ENCODE assay signal across 10 cellular contexts in the genomic region with DNA sequence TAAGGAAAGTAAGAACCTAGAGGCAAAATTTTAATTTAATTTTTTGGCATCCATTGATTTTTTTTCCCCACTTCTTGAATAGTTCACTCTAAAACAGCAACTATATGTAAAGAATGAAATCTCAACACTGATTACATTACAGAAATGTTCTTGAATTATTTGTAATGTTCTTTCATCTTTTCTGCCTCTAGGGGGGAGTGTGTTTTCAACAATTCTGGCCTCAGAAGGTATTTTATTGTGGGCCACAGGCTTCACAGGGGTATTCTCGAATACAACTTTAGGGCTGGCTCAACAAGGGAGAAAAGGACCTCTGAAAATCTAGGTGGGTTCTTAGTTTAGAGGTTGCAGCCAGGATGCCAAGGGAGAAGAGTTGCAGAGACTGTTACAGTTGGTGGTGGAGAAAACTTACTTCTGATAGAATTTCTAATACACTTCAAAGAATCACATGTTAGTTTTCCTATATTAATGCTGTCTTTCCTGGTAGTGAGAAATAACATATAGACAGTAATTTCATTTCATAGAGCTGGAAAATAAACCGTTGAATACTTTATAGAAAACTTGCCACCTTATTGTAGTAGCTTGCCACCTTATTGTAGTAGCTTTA. TPM values are rescaled to one million over a fixed set of nuclear protein-coding genes. Genes with fewer than 3 reads are reported as not detected.
DNase-seq lines count a peak whose midpoint lies in the region; ATAC-seq, FAIRE-seq and TF ChIP-seq lines count a peak whose summit lies in the region.
"Had no signal": no experiment of that assay in that cellular context is flagged by ENCODE, and none has a peak within 500 bp of the region (broad histone marks: within the 10 kb centered on the region; RNA-seq: fewer than 3 reads in every experiment).

No MANE protein-coding gene starts in this region.

- H3K23me2 ChIP-seq in H1 (ENCODE audit: low read depth, low read length), result peaks cover 15% of the 10 kb centered on the region

- intact Hi-C loops in colonic mucosa (cut with DNase I), result loop anchor here (5.0 kb wide), 2 partner anchors 590 to 715 kb away; no protein-coding TSS in a partner anchor

- no peak overlapping the region for H2BK20ac ChIP-seq in H1 (ENCODE audit: low read length)

- H3K27me3 ChIP-seq in H1 (replicated peaks in 1 of 4; ENCODE audit: control insufficient read depth in 3 of 4, extremely low read depth in 1 of 4, insufficient read depth in 3 of 4, low read length in 3 of 4) (peaks cover 28 to 43% (median 38%) of the 10 kb centered on the region in 4 experiments), colonic mucosa (peaks cover 10% of the 10 kb centered on the region)

- H4K5ac ChIP-seq in H1 (ENCODE audit: insufficient read length, low read depth, low read length), result no peak overlapping the region

- H2BK15ac ChIP-seq in H1 (ENCODE audit: low read length), result no peak overlapping the region

- DNase-seq in DMS53 (lab: John Stamatoyannopoulos, UW) (peak; percentile 22), DMS53 treated with DMSO at 0.1 percent for 48 hours (lab: John Stamatoyannopoulos, UW; ENCODE audit: unreplicated experiment) (no peak), NCI-H226 (peak; percentile 32), H1 (ENCODE audit: low read depth in 1 of 2, low spot score in 2 of 2) (no peak), retinal pigment epithelial cell (ENCODE audit: low read depth) (no peak), amygdala (lab: John Stamatoyannopoulos, UW) (no peak), colonic mucosa (no peak)

- H3K4me3 ChIP-seq in H1 (ENCODE audit: extremely low read depth in 1 of 4, insufficient read depth in 2 of 4, low read depth in 3 of 4, low read length in 4 of 4) (no peak overlapping the region), retinal pigment epithelial cell (ENCODE audit: low read length) (no peak overlapping the region), colonic mucosa (no peak overlapping the region)
- H3K4me3 ChIP-seq: BLaER1 treated with 17β-estradiol and CSF1 and Interleukin-3, amounts not matched to agents 10 nM and 100 nM had no signal

- H3K36me3 ChIP-seq in H1 (ENCODE audit: control insufficient read depth in 2 of 4, insufficient read depth in 4 of 4, low read length in 3 of 4) (peaks cover 0 to 5% (median 0%) of the 10 kb centered on the region in 4 experiments; a peak in 1 of 8 replicates), colonic mucosa (no peaks in the 10 kb centered on the region)
- H3K36me3 ChIP-seq: BLaER1 treated with 17β-estradiol and CSF1 and Interleukin-3, amounts not matched to agents 10 nM and 100 nM had no signal

- CTCF ChIA-PET in H1 (lab: Charles Lee; ENCODE audit: partially characterized antibody), result interaction anchor here (0.6 to 2.7 kb wide), 8 partner anchors 12 to 210 kb away, joined by 3 to 13 read pairs (median 6); no protein-coding TSS in a partner anchor

- no peaks in the 10 kb centered on the region for H3K9me3 ChIP-seq in H1 (ENCODE audit: insufficient read depth in 2 of 2, low read depth in 1 of 2, low read length in 1 of 2)
- H3K9me3 ChIP-seq in colonic mucosa, result no peaks in the 10 kb centered on the region

- H2AFZ ChIP-seq in H1 (ENCODE audit: low read length), result no peak overlapping the region

- peaks cover 2 to 5% of the 10 kb centered on the region in 2 experiments for H4K20me1 ChIP-seq in H1 (replicated peaks in 1 of 2; ENCODE audit: control insufficient read depth in 1 of 2, insufficient read depth in 2 of 2, low read length in 2 of 2)
- H4K20me1 ChIP-seq: BLaER1 treated with 17β-estradiol and CSF1 and Interleukin-3, amounts not matched to agents 10 nM and 100 nM had no signal

- H3K14ac ChIP-seq in H1 (ENCODE audit: insufficient read length), result no peak overlapping the region

- no peak overlapping the region for H3K18ac ChIP-seq in H1 (ENCODE audit: extremely low read depth, low read length)

- POLR2A ChIA-PET in H1 (lab: Charles Lee; ENCODE audit: partially characterized antibody), result no interaction called here

- H2BK5ac ChIP-seq in H1 (ENCODE audit: low read depth, low read length), result no peak overlapping the region

- ATAC-seq in HG03045 (IDR thresholded peaks at IDR 0.05; ENCODE audit: unreplicated experiment), result no peak

- TF ChIP-seq CTCF in H1 (IDR thresholded peaks at IDR 0.05; ENCODE audit: control extremely low read depth in 1 of 3, insufficient read depth in 1 of 3, low read depth in 1 of 3, low read length in 3 of 3), result peak in 2 of 3 experiments; percentile 46 to 47; a peak in 2 of 4 replicates
- TF ChIP-seq CTCF in retinal pigment epithelial cell (conservative IDR thresholded peaks at IDR 0.05; ENCODE audit: low read depth, low read length), result peak; percentile 54
- no peak for TF ChIP-seq CTCF in colonic mucosa (IDR thresholded peaks at IDR 0.05)

- peaks cover 0 to 18% (median 10%) of the 10 kb centered on the region in 4 experiments; a peak in 5 of 7 replicates for H3K4me1 ChIP-seq in H1 (replicated peaks in 1 of 4; ENCODE audit: control insufficient read depth in 3 of 4, insufficient read depth in 4 of 4, low read length in 3 of 4)
- no peaks in the 10 kb centered on the region for H3K4me1 ChIP-seq in colonic mucosa

- no peak for TF ChIP-seq EP300 in H1 (IDR thresholded peaks at IDR 0.05; ENCODE audit: borderline replicate concordance in 1 of 2, low read depth in 2 of 2, low read length in 2 of 2)

- H3K56ac ChIP-seq in H1 (replicated peaks; ENCODE audit: insufficient read length, low read depth, low read length), result no peak overlapping the region

- no peak for TF ChIP-seq POLR2A in H1 (IDR thresholded peaks at IDR 0.05; ENCODE audit: control extremely low read depth in 1 of 2, low read depth in 2 of 2, low read length in 2 of 2)

- TF ChIP-seq RAD21 in H1 (IDR thresholded peaks at IDR 0.05 in 1 of 2, conservative IDR thresholded peaks at IDR 0.05 in 1 of 2; ENCODE audit: low read depth in 2 of 2, low read length in 2 of 2), result peak; percentile 73 to 77

- H3K4me2 ChIP-seq in H1 (ENCODE audit: insufficient read depth in 1 of 2, low read depth in 2 of 2, low read length in 2 of 2), result no peak overlapping the region
- H3K4me2 ChIP-seq: BLaER1 treated with 17β-estradiol and CSF1 and Interleukin-3, amounts not matched to agents 10 nM and 100 nM had no signal

- H2AK5ac ChIP-seq in H1 (ENCODE audit: low read depth, low read length), result no peak overlapping the region

- no peaks in the 10 kb centered on the region for H3K79me2 ChIP-seq in H1 (ENCODE audit: control insufficient read depth in 1 of 2, insufficient read depth in 2 of 2, low read length in 2 of 2)

- H3K79me1 ChIP-seq in H1 (ENCODE audit: low read depth, low read length), result no peaks in the 10 kb centered on the region

- no peak for FAIRE-seq in H1 (lab: Jason Lieb, UNC)
- FAIRE-seq: colon had no signal

- no peak overlapping the region for H2BK12ac ChIP-seq in H1 (ENCODE audit: low read depth, low read length)

- H2BK120ac ChIP-seq in H1 (replicated peaks; ENCODE audit: low read depth, low read length), result no peak overlapping the region

- H4K91ac ChIP-seq in H1 (replicated peaks; ENCODE audit: insufficient read length, low read length), result no peak overlapping the region

- 35% methylated on average over 2 of the region's 2 CpGs; no CpG with 5 or more reads in 1 of the 2 experiments for WGBS in H1 (ENCODE audit: extremely low coverage in 1 of 2, insufficient coverage in 1 of 2, insufficient read length in 1 of 2, insufficient replicate concordance in 2 of 2, low coverage in 1 of 2, low lambda C conversion rate in 2 of 2, missing lambda C conversion rate in 1 of 2), 2 experiments

- H3K27ac ChIP-seq in H1 (ENCODE audit: low read depth, low read length) (no peak overlapping the region), colonic mucosa (no peak overlapping the region)
- H3K27ac ChIP-seq: BLaER1 treated with 17β-estradiol and CSF1 and Interleukin-3, amounts not matched to agents 10 nM and 100 nM had no signal

- H3K9ac ChIP-seq in H1 (replicated peaks in 1 of 4; ENCODE audit: extremely low read depth in 1 of 4, low read depth in 3 of 4, low read length in 3 of 4), result no peak overlapping the region
- no peak overlapping the region for H3K9ac ChIP-seq in colonic mucosa (ENCODE audit: low read depth in 2 of 2, low read length in 2 of 2)
- H3K9ac ChIP-seq: BLaER1 treated with 17β-estradiol and CSF1 and Interleukin-3, amounts not matched to agents 10 nM and 100 nM had no signal

- no peak overlapping the region for H4K8ac ChIP-seq in H1 (ENCODE audit: extremely low read depth, insufficient read depth, low read length)

- H3K23ac ChIP-seq in H1 (ENCODE audit: insufficient read length), result no peak overlapping the region

- H3K4ac ChIP-seq in H1 (replicated peaks; ENCODE audit: insufficient read length, low read depth, low read length), result no peak overlapping the region

TF ChIP-seq in H1, 55 proteins besides CTCF, POLR2A, EP300 and RAD21 (continues in another document):
- no peak for TF ChIP-seq RXRA (IDR thresholded peaks at IDR 0.05; ENCODE audit: insufficient read depth, low read depth, low read length)
- no peak for TF ChIP-seq ASH2L (IDR thresholded peaks at IDR 0.05; ENCODE audit: low read length)
- TF ChIP-seq YY1 (IDR thresholded peaks at IDR 0.05; ENCODE audit: low read depth, low read length), result no peak
- TF ChIP-seq SIX5 (IDR thresholded peaks at IDR 0.05; ENCODE audit: low read depth, low read length), result no peak
- TF ChIP-seq CBX5 (IDR thresholded peaks at IDR 0.05; ENCODE audit: low read depth, low read length), result no peak
- TF ChIP-seq ATF2 (IDR thresholded peaks at IDR 0.05; ENCODE audit: low read length), result no peak
- no peak for TF ChIP-seq NANOG (IDR thresholded peaks at IDR 0.05; ENCODE audit: insufficient read depth, low read depth, low read length, poor library complexity, severe bottlenecking)

RNA-seq across cellular contexts. Expression of gene NPR3, which starts 3.6 kb away (rescaled TPM):
- total RNA-seq in H1 (2021; fragmentation: NEBNext Ultra II Directional; extraction: Animal tissue kit (Norgen Biotek cat#: 25700)), result not detected in 2 replicates
- not detected in 2 replicates for polyA plus RNA-seq in H1 (2011; rRNA removed)
- 0.01 TPM for polyA plus RNA-seq in H1 (2011; cell fraction: cytosol; rRNA removed)
- 0.20 TPM for polyA plus RNA-seq in H1 (2011; cell fraction: nucleus; rRNA removed)
- polyA plus RNA-seq in H1 (2012, experiment 1 of 2), result 0.04 TPM in 1 of 4 replicates, not detected in the others
- not detected for polyA plus RNA-seq in H1 (2012, experiment 2 of 2)
- 0.02 TPM for polyA plus RNA-seq in H1 (2013, experiment 1 of 2)
- 0.06 TPM for polyA plus RNA-seq in H1 (2013, experiment 2 of 2)
- polyA minus RNA-seq in H1 (2011; rRNA and poly(A)+ RNA removed), result 0.05 TPM in 1 of 2 replicates, not detected in the other
- polyA minus RNA-seq in H1 (2011; cell fraction: cytosol; rRNA and poly(A)+ RNA removed), result not detected
- polyA minus RNA-seq in H1 (2011; cell fraction: nucleus; rRNA and poly(A)+ RNA removed), result not detected
- total RNA-seq in colonic mucosa, result 1 to 10 TPM in 1 of 2 donors, under 1 TPM in 1; 0.20 to 3.0 TPM

Comparison
In these comparisons a context has a peak if more than half of its experiments do, and no peak if none do; other contexts are left out.
1. DNase-seq: peak in DMS53 (single experiment) and NCI-H226 (single experiment); none in DMS53 treated with DMSO at 0.1 percent for 48 hours (single experiment), H1 (0 of 2), retinal pigment epithelial cell (single experiment), amygdala (0 of 56) and colonic mucosa (single experiment).